In genomic region chr3:58215317-58216025, GRCh38 we compare ENCODE assay signal across 12 cellular contexts. TPM values are rescaled to one million over a fixed set of nuclear protein-coding genes. Genes with fewer than 3 reads are reported as not detected.
DNase-seq lines count a peak whose midpoint lies in the region; ATAC-seq, FAIRE-seq and TF ChIP-seq lines count a peak whose summit lies in the region.
"Had no signal": no experiment of that assay in that cellular context is flagged by ENCODE, and none has a peak within 500 bp of the region (broad histone marks: within the 10 kb centered on the region; RNA-seq: fewer than 3 reads in every experiment).

No MANE protein-coding gene starts in this region.

- H3K4me3 Mint-ChIP-seq in H9: no peak overlapping the region
- H3K4me3 Mint-ChIP-seq: CD8-positive, alpha-beta T cell; neural crest cell had no signal

- H3K9me3 Mint-ChIP-seq in H9: no peaks in the 10 kb centered on the region; a peak in 1 of 5 replicates
- H3K9me3 Mint-ChIP-seq: CD8-positive, alpha-beta T cell; neural crest cell had no signal

- H2BK20ac ChIP-seq in H9 (ENCODE audit: low read depth, low read length, poor library complexity, severe bottlenecking): no peak overlapping the region

- H3K36me3 ChIP-seq in OCI-LY7 (ENCODE audit: insufficient read depth, low read length): no peaks in the 10 kb centered on the region
- H3K36me3 ChIP-seq in hepatocyte (replicated peaks; ENCODE audit: insufficient read depth, low read depth): no peaks in the 10 kb centered on the region

- no peak overlapping the region for H2AK5ac ChIP-seq in H9 (ENCODE audit: insufficient read length, low read length)

- no peaks in the 10 kb centered on the region for H3K27me3 ChIP-seq in hepatocyte
- no peaks in the 10 kb centered on the region for H3K27me3 ChIP-seq in H9 (ENCODE audit: insufficient read depth, low read length)

- no peak overlapping the region for H4K5ac ChIP-seq in H9 (ENCODE audit: insufficient read length, low read depth, low read length)

- no peaks in the 10 kb centered on the region for H4K20me1 ChIP-seq in OCI-LY7 (ENCODE audit: insufficient read depth, low read length)
- H4K20me1 ChIP-seq in hepatocyte (ENCODE audit: insufficient read depth, poor library complexity, severe bottlenecking): no peaks in the 10 kb centered on the region
- H4K20me1 ChIP-seq in H9 (ENCODE audit: control insufficient read depth, insufficient read depth, insufficient read length): no peaks in the 10 kb centered on the region

- H2BK15ac ChIP-seq in H9 (ENCODE audit: low read depth, low read length): no peak overlapping the region

- no peaks in the 10 kb centered on the region for H3K36me3 Mint-ChIP-seq in H9 (ENCODE audit: insufficient read depth in 1 of 3, low read depth in 3 of 3)
- H3K36me3 Mint-ChIP-seq: CD8-positive, alpha-beta T cell had no signal

- no peak overlapping the region for H2BK5ac ChIP-seq in H9 (ENCODE audit: insufficient read length, low read length)

- no peak overlapping the region for H3K23ac ChIP-seq in H9 (ENCODE audit: insufficient read length, low read depth, low read length)

- FAIRE-seq in GM12891 (lab: Jason Lieb, UNC): peak; percentile 28

- no TSS peak for BruUV-seq in OCI-LY7 (replicated peaks; lab: Mats Ljungman, UMichigan)

- H3K4ac ChIP-seq in H9 (ENCODE audit: low read depth, low read length): no peak overlapping the region

- H3K27ac Mint-ChIP-seq in H9: no peak overlapping the region
- H3K27ac Mint-ChIP-seq: CD8-positive, alpha-beta T cell had no signal

- H3K4me3 ChIP-seq in OCI-LY7 (ENCODE audit: low read depth, low read length, poor library complexity, severe bottlenecking) (no peak overlapping the region), hepatocyte (no peak overlapping the region)

- H3K27ac ChIP-seq in OCI-LY7 (ENCODE audit: low read depth, low read length, poor library complexity, severe bottlenecking) (peak overlapping the region; percentile 13), hepatocyte (peak overlapping the region; percentile 75), H9 (ENCODE audit: insufficient read length, low read depth, low read length) (no peak overlapping the region)

- H3K4me2 ChIP-seq in OCI-LY7 (ENCODE audit: low read length) (peak overlapping the region; percentile 27; the same call in 1 of the 2 replicates), hepatocyte (no peak overlapping the region), H9 (ENCODE audit: insufficient read depth, insufficient read length, low read length) (no peak overlapping the region)

- H3K9me3 ChIP-seq in OCI-LY7 (ENCODE audit: low read length) (no peaks in the 10 kb centered on the region), hepatocyte (ENCODE audit: low read depth) (no peaks in the 10 kb centered on the region), H9 (ENCODE audit: control insufficient read depth, low read depth, low read length) (no peaks in the 10 kb centered on the region)

- H4K91ac ChIP-seq in H9 (ENCODE audit: insufficient read length, low read depth, low read length): no peak overlapping the region

- peaks cover 9 to 11% of the 10 kb centered on the region in 2 experiments for H3K4me1 Mint-ChIP-seq in H9

- DNase-seq in GM12891 (ENCODE audit: insufficient read length, low spot score) (no peak), OCI-LY7 (ENCODE audit: low spot score) (no peak), hepatocyte (ENCODE audit: low spot score) (no peak), NCI-H146 treated with DMSO at 0.1 percent for 48 hours (lab: John Stamatoyannopoulos, UW; ENCODE audit: unreplicated experiment) (no peak), H9 (no peak), germinal center (ENCODE audit: low spot score) (no peak)
- DNase-seq in stimulated activated naive CD4-positive, alpha-beta T cell (lab: John Stamatoyannopoulos, UW): no peak
- DNase-seq: CD8-positive, alpha-beta T cell; NCI-H748 treated with DMSO at 0.1 percent for 48 hours had no signal

- no peak overlapping the region for H4K8ac ChIP-seq in H9 (replicated peaks; ENCODE audit: insufficient read length, low read depth, low read length)

- H3K79me2 ChIP-seq in OCI-LY7 (ENCODE audit: insufficient read depth, low read depth, low read length) (no peaks in the 10 kb centered on the region), hepatocyte (no peaks in the 10 kb centered on the region), H9 (ENCODE audit: insufficient read depth, low read length) (no peaks in the 10 kb centered on the region)

- H3K79me1 ChIP-seq in H9 (ENCODE audit: insufficient read depth, low read depth, low read length, poor library complexity, severe bottlenecking): no peaks in the 10 kb centered on the region

- TF ChIP-seq POLR2A in GM12891 (IDR thresholded peaks at IDR 0.05; ENCODE audit: low read depth, low read length): no peak

- TF ChIP-seq CTCF in OCI-LY7 (conservative IDR thresholded peaks at IDR 0.05; ENCODE audit: low read length) (no peak; the same call in 1 of the 2 replicates), hepatocyte (IDR thresholded peaks at IDR 0.05; ENCODE audit: poor library complexity) (no peak), H9 (conservative IDR thresholded peaks at IDR 0.05) (no peak)

- no peak overlapping the region for H3T11ph ChIP-seq in H9 (ENCODE audit: low read length)

- H3K9me2 ChIP-seq in OCI-LY7 (ENCODE audit: insufficient read depth, low read length) (no peaks in the 10 kb centered on the region), hepatocyte (replicated peaks; ENCODE audit: insufficient read depth) (no peaks in the 10 kb centered on the region)

- H3K18ac ChIP-seq in H9 (ENCODE audit: insufficient read length, low read depth, low read length): no peak overlapping the region

- no peak overlapping the region for H3K9ac ChIP-seq in H9 (ENCODE audit: extremely low read depth, insufficient read length, low read length)

- no peak overlapping the region for H3K56ac ChIP-seq in H9 (ENCODE audit: insufficient read length, low read depth, low read length)

- 78% methylated on average over 9 of the region's 10 CpGs for WGBS in hepatocyte (ENCODE audit: low lambda C conversion rate, missing lambda C conversion rate)
- no CpG with 5 or more reads among the region's 10 CpGs for WGBS in H9 (ENCODE audit: extremely low coverage, insufficient read length, low lambda C conversion rate)

- H2AFZ ChIP-seq in OCI-LY7 (ENCODE audit: low read length) (peak overlapping the region; percentile 84; the same call in 1 of the 2 replicates), hepatocyte (no peak overlapping the region), H9 (ENCODE audit: low read length) (no peak overlapping the region)

- CTCF ChIA-PET in OCI-LY7 (lab: Charles Lee; ENCODE audit: unreplicated experiment): interaction anchor here (0.7 to 1.7 kb wide), 6 partner anchors 12 to 90 kb away, joined by 3 to 7 read pairs (median 3); no protein-coding TSS in a partner anchor

- POLR2A ChIA-PET in OCI-LY7 (lab: Charles Lee): interaction anchor here (0.6 to 3.5 kb wide), 7 partner anchors 8 to 208 kb away, joined by 3 to 26 read pairs (median 5); no protein-coding TSS in a partner anchor

- H3K4me1 ChIP-seq in OCI-LY7 (ENCODE audit: insufficient read depth, low read length, poor library complexity, severe bottlenecking) (peaks cover 22% of the 10 kb centered on the region), hepatocyte (ENCODE audit: insufficient read depth) (no peaks in the 10 kb centered on the region), H9 (ENCODE audit: insufficient read depth, low read length) (no peaks in the 10 kb centered on the region; the same call in 1 of the 2 replicates)

- peaks cover 17% of the 10 kb centered on the region for H3K27me3 Mint-ChIP-seq in H9 (ENCODE audit: low read depth)

- peak; percentile 4 for ATAC-seq in GM21529 (IDR thresholded peaks at IDR 0.05; ENCODE audit: unreplicated experiment)

- intact Hi-C loops in OCI-LY7 (cut with micrococcal nuclease; ENCODE audit: unreplicated experiment): loop anchor here (2.0 to 5.0 kb wide), 2 partner anchors 19 to 38 kb away; no protein-coding TSS in a partner anchor

- H2BK120ac ChIP-seq in H9 (ENCODE audit: low read depth, low read length, poor library complexity, severe bottlenecking): no peak overlapping the region

- no peaks in the 10 kb centered on the region for H3K23me2 ChIP-seq in H9 (ENCODE audit: insufficient read length, low read depth, low read length, poor library complexity, severe bottlenecking)

- H3K14ac ChIP-seq in H9 (ENCODE audit: insufficient read depth, low read length): no peak overlapping the region

- H2BK12ac ChIP-seq in H9 (ENCODE audit: insufficient read length, low read depth, low read length): no peak overlapping the region

TF ChIP-seq in GM12891, 5 proteins besides CTCF, POLR2A, EP300 and RAD21:
- no peak for TF ChIP-seq TAF1 (IDR thresholded peaks at IDR 0.05; ENCODE audit: low read depth, low read length)
- no peak for TF ChIP-seq POU2F2 (IDR thresholded peaks at IDR 0.05; ENCODE audit: low read depth, low read length)
- no peak for TF ChIP-seq POLR2AphosphoS5 (IDR thresholded peaks at IDR 0.05; ENCODE audit: low read depth, low read length)
- no peak for TF ChIP-seq PAX5 (IDR thresholded peaks at IDR 0.05; ENCODE audit: insufficient read depth, low read length, severe bottlenecking)
- no peak for TF ChIP-seq SPI1 (IDR thresholded peaks at IDR 0.05; ENCODE audit: low read depth, low read length)
TF ChIP-seq in GM12891: peak in this region for 0.

RNA-seq across cellular contexts. Expression of gene DNASE1L3, which starts 4.7 kb away (rescaled TPM):
- 6.6 TPM for polyA plus RNA-seq in GM12891 (2012; ENCODE audit: low read depth, missing spikeins)
- total RNA-seq in OCI-LY7 (2014; rRNA removed; shearing (Covaris generic)): not detected in 2 replicates
- total RNA-seq in OCI-LY7 (2022) (0.61 and 1.3 TPM in 2 replicates), hepatocyte (0.48 and 0.97 TPM in 2 replicates), H9 (2021) (not detected in 2 replicates)
- 0.99 and 1.8 TPM in 2 replicates for polyA plus RNA-seq in hepatocyte
- total RNA-seq: CD8-positive, alpha-beta T cell; M059J; neural crest cell had no signal

RNA-seq across cellular contexts. Expression of gene ABHD6, which starts 22.1 kb away (rescaled TPM):
- 2.8 TPM for polyA plus RNA-seq in GM12891 (2012; ENCODE audit: low read depth, missing spikeins)
- total RNA-seq in OCI-LY7 (2014; rRNA removed; shearing (Covaris generic)): 5.8 TPM in 2 replicates
- total RNA-seq in OCI-LY7 (2022): 8.9 and 10.7 TPM in 2 replicates
- 19.1 and 25.1 TPM in 2 replicates for total RNA-seq in hepatocyte
- 13.9 and 24.6 TPM in 2 replicates for polyA plus RNA-seq in hepatocyte
- total RNA-seq in H9 (2021): 1.8 and 2.2 TPM in 2 replicates
